28 cellular contexts compared by ENCODE assay signal in genomic region chr2:28166956-28167355, GRCh38.
DNase-seq lines count a peak whose midpoint lies in the region; ATAC-seq and TF ChIP-seq lines count a peak whose summit lies in the region.
"Had no signal": no experiment of that assay in that cellular context is flagged by ENCODE, and none has a peak within 500 bp of the region (broad histone marks: within the 10 kb centered on the region; RNA-seq: fewer than 3 reads in every experiment).

No MANE protein-coding gene starts in this region.

- in situ Hi-C loops in astrocyte of the spinal cord (cut with HindIII; ENCODE audit: low sequenced_read_pairs): no loop called here

- no peak overlapping the region for H3K4me3 ChIP-seq in AG10803 (ENCODE audit: low read length)
- no peak overlapping the region for H3K4me3 ChIP-seq in astrocyte of the spinal cord (ENCODE audit: low read depth, low read length)
- H3K4me3 ChIP-seq in fibroblast of the aortic adventitia (ENCODE audit: low read depth, low read length): no peak overlapping the region
- H3K4me3 ChIP-seq: coronary artery, left lung, thoracic aorta, uterus had no signal

- TF ChIP-seq CTCF in AG10803 (conservative IDR thresholded peaks at IDR 0.05; ENCODE audit: low read length) (no peak), astrocyte of the spinal cord (IDR thresholded peaks at IDR 0.05; ENCODE audit: low read depth, low read length) (no peak), fibroblast of the aortic adventitia (IDR thresholded peaks at IDR 0.05; ENCODE audit: insufficient read depth, low read length) (no peak)

- DNase-seq in AG10803 (ENCODE audit: low read depth) (peak; percentile 17), LHCN-M2 (ENCODE audit: low read depth) (peak; percentile 28), astrocyte of the spinal cord (ENCODE audit: low read depth, low spot score) (peak; percentile 41), fibroblast of the aortic adventitia (ENCODE audit: low read depth) (peak; percentile 40), T-helper 1 cell (no peak), NOMO-1 (lab: John Stamatoyannopoulos, UW; ENCODE audit: unreplicated experiment in 2 of 2) (no peak)
- DNase-seq: activated CD4-positive, alpha-beta T cell treated with anti-CD3 and anti-CD28 coated beads for 36 hours; activated T-cell treated with anti-CD3 and anti-CD28 coated beads, Interleukin-2, amount 50 U/mL, for 24 hours; BE2C; endodermal cell; GF-D8; GOT3; left lung; midbrain; natural killer cell; NCI-H1092; NCI-H2029 treated with DMSO at 0.1 percent for 48 hours; NCI-H345; NCI-H82; retina; stimulated activated CD4-positive, alpha-beta T cell treated with anti-CD3 and anti-CD28 coated beads, Interleukin-4, amount 100 ng/mL, for 24 hours; stimulated activated naive CD4-positive, alpha-beta T cell; uterus had no signal

- ATAC-seq in HG03196 (IDR thresholded peaks at IDR 0.05; ENCODE audit: unreplicated experiment): no peak
- ATAC-seq in GM19463 (IDR thresholded peaks at IDR 0.05; ENCODE audit: unreplicated experiment): no peak
- ATAC-seq: activated CD4-positive, alpha-beta T cell treated with anti-CD3 and anti-CD28 coated beads for 36 hours; HepG2; left lung; natural killer cell had no signal

Comparison
In these comparisons a context has a peak if more than half of its experiments do, and no peak if none do; other contexts are left out.
1. DNase-seq: peak in AG10803 (single experiment), LHCN-M2 (single experiment), astrocyte of the spinal cord (single experiment) and fibroblast of the aortic adventitia (single experiment); none in T-helper 1 cell (0 of 5) and NOMO-1 (0 of 2).